ENCODE assay signal across 8 cellular contexts in genomic region chr16:88527186-88527936, GRCh38. TPM values are rescaled to one million over a fixed set of nuclear protein-coding genes. Genes with fewer than 3 reads are reported as not detected.
DNase-seq lines count a peak whose midpoint lies in the region; ATAC-seq, FAIRE-seq and TF ChIP-seq lines count a peak whose summit lies in the region.

No MANE protein-coding gene starts in this region.

- H3K27me3 Mint-ChIP-seq in CD8-positive, alpha-beta T cell (ENCODE audit: low read depth) = no peaks in the 10 kb centered on the region

- H3K4me3 Mint-ChIP-seq in CD8-positive, alpha-beta T cell = no peak overlapping the region

- CTCF ChIA-PET in CD8-positive, alpha-beta T cell (lab: Charles Lee) = interaction anchor here (0.6 to 1.0 kb wide), 2 partner anchors 88 to 90 kb away, joined by 3 read pairs; no protein-coding TSS in a partner anchor

- intact Hi-C loops in CD8-positive, alpha-beta T cell (cut with DNase I, micrococcal nuclease) = loop anchor here (1.0 to 5.0 kb wide), 4 partner anchors 35 to 241 kb away; no protein-coding TSS in a partner anchor
- intact Hi-C loops in kidney (cut with DNase I) = loop anchor here (5.0 kb wide), 1 partner anchor 80 kb away; no protein-coding TSS in a partner anchor

- peak; percentile 41 to 81 (median 56) for DNase-seq in CD8-positive, alpha-beta T cell
- DNase-seq in WERI-Rb-1 (peak; percentile 64), T47D (ENCODE audit: low read depth in 1 of 2, low spot score in 1 of 2) (peak; percentile 74 to 88), kidney (peak; percentile 90)
- peak; percentile 45 to 52 for DNase-seq in stimulated activated CD4-positive, alpha-beta T cell treated with anti-CD3 and anti-CD28 coated beads, Interleukin-4, amount 100 ng/mL, for 48 hours (ENCODE audit: low read depth in 2 of 2)

- H3K4me3 ChIP-seq in CD8-positive, alpha-beta T cell (ENCODE audit: low read depth, low read length) = no peak overlapping the region
- H3K4me3 ChIP-seq in WERI-Rb-1 (ENCODE audit: low read depth, low read length) (no peak overlapping the region), kidney (ENCODE audit: low read length in 2 of 2) (no peak overlapping the region)

- FAIRE-seq in kidney (lab: Jason Lieb, UNC) = no peak

- H3K27ac ChIP-seq in CD8-positive, alpha-beta T cell (ENCODE audit: low read depth, low read length) = no peak overlapping the region
- H3K27ac ChIP-seq in WERI-Rb-1 (0 out of 2 replicates have a peak overlapping the region, but pooled peaks have one; percentile 39), kidney (ENCODE audit: low read depth in 2 of 2, low read length in 2 of 2) (no peak overlapping the region)

- POLR2A ChIA-PET in CD8-positive, alpha-beta T cell (lab: Charles Lee) = no interaction called here

- H3K27me3 ChIP-seq in CD8-positive, alpha-beta T cell (ENCODE audit: insufficient read depth, low read length) = no peaks in the 10 kb centered on the region
- no peaks in the 10 kb centered on the region for H3K27me3 ChIP-seq in WERI-Rb-1 (ENCODE audit: insufficient read depth, low read depth, severe bottlenecking)

- H3K27ac Mint-ChIP-seq in CD8-positive, alpha-beta T cell = no peak overlapping the region

- TF ChIP-seq CTCF in CD8-positive, alpha-beta T cell (IDR thresholded peaks at IDR 0.05) = peak; percentile 83
- TF ChIP-seq CTCF in WERI-Rb-1 (IDR thresholded peaks at IDR 0.05; ENCODE audit: low read depth, low read length) (peak; percentile 79), kidney (IDR thresholded peaks at IDR 0.05; ENCODE audit: borderline replicate concordance, extremely low read depth, insufficient read depth) (peak; percentile 87)

- H3K4me1 ChIP-seq in CD8-positive, alpha-beta T cell (ENCODE audit: insufficient read depth, low read length) = no peaks in the 10 kb centered on the region
- H3K4me1 ChIP-seq in kidney (ENCODE audit: control insufficient read depth in 1 of 2, insufficient read depth in 1 of 2, low read depth in 1 of 2, low read length in 2 of 2) = peaks cover 3 to 15% of the 10 kb centered on the region in 2 donors

- no peak overlapping the region for H3K9ac ChIP-seq in kidney (ENCODE audit: low read length in 2 of 2)

- H3K4me1 Mint-ChIP-seq in CD8-positive, alpha-beta T cell (ENCODE audit: low read depth) = peaks cover 6% of the 10 kb centered on the region

- no peaks in the 10 kb centered on the region for H3K9me3 Mint-ChIP-seq in CD8-positive, alpha-beta T cell

- in situ Hi-C loops in T47D (cut with HindIII; ENCODE audit: low pct_unique_long_range_greater_than_20kb, low sequenced_read_pairs) = no loop called here

- no peaks in the 10 kb centered on the region for H3K36me3 ChIP-seq in CD8-positive, alpha-beta T cell (ENCODE audit: insufficient read depth, low read length)
- H3K36me3 ChIP-seq in WERI-Rb-1 (no peaks in the 10 kb centered on the region), kidney (ENCODE audit: control insufficient read depth in 1 of 2, insufficient read depth in 2 of 2, low read length in 2 of 2) (no peaks in the 10 kb centered on the region)

- peak; percentile 54 for ATAC-seq in CD8-positive, alpha-beta T cell
- ATAC-seq in HG02678 (IDR thresholded peaks at IDR 0.05; ENCODE audit: unreplicated experiment) = peak; percentile 42
- ATAC-seq in GM18517 (IDR thresholded peaks at IDR 0.05; ENCODE audit: unreplicated experiment) = no peak
- no peak for ATAC-seq in GM18907 (IDR thresholded peaks at IDR 0.05; ENCODE audit: unreplicated experiment)

- H3K36me3 Mint-ChIP-seq in CD8-positive, alpha-beta T cell = no peaks in the 10 kb centered on the region

- H3K9me3 ChIP-seq in CD8-positive, alpha-beta T cell (ENCODE audit: low read length) = no peaks in the 10 kb centered on the region
- no peaks in the 10 kb centered on the region for H3K9me3 ChIP-seq in WERI-Rb-1 (ENCODE audit: severe bottlenecking)
- no peaks in the 10 kb centered on the region for H3K9me3 ChIP-seq in kidney (ENCODE audit: control insufficient read depth in 1 of 2, low read length in 2 of 2)

RNA-seq across cellular contexts. Expression of gene ZC3H18, which starts 42.8 kb away (rescaled TPM):
- total RNA-seq in CD8-positive, alpha-beta T cell = 100 to 1,000 TPM; 140 to 149 TPM
- 38.2 TPM for total RNA-seq in kidney
- polyA plus RNA-seq in kidney (ENCODE audit: insufficient read depth, low read depth, low replicate concordance) = 11.4 TPM

Comparison
In these comparisons a context has a peak if more than half of its experiments do, and no peak if none do; other contexts are left out.
1. ATAC-seq: peak in CD8-positive, alpha-beta T cell (single experiment) and HG02678 (single experiment); none in GM18517 (single experiment) and GM18907 (single experiment).
2. Peak in every context shown above with its lines, with median percentiles within 50 percentile points of each other: DNase-seq and CTCF ChIP-seq.